In genomic region chr12:68733661-68734071, GRCh38 we compare ENCODE assay signal across 19 cellular contexts. TPM values are rescaled to one million over a fixed set of nuclear protein-coding genes. Genes with fewer than 3 reads are reported as not detected.
DNase-seq lines count a peak whose midpoint lies in the region; TF ChIP-seq lines count a peak whose summit lies in the region.
"Had no signal": no experiment of that assay in that cellular context is flagged by ENCODE, and none has a peak within 500 bp of the region (broad histone marks: within the 10 kb centered on the region; RNA-seq: fewer than 3 reads in every experiment).

No MANE protein-coding gene starts in this region.

- H3K4me1 Mint-ChIP-seq in CD4-positive, alpha-beta memory T cell, result no peaks in the 10 kb centered on the region
- H3K4me1 Mint-ChIP-seq: H9; natural killer cell; stimulated activated effector memory CD8-positive, alpha-beta T cell treated with anti-CD3 and anti-CD28 coated beads, Interleukin-12 subunit alpha, Interleukin-12 subunit beta, amount 100 ng/mL, for 72 hours had no signal

- H3K27me3 ChIP-seq in HUES48 (ENCODE audit: control insufficient read depth, insufficient read depth, low read length) (no peaks in the 10 kb centered on the region), brain microvascular endothelial cell (replicated peaks) (no peaks in the 10 kb centered on the region)
- H3K27me3 ChIP-seq in CD4-positive, alpha-beta memory T cell (ENCODE audit: insufficient read depth, low read length), result no peaks in the 10 kb centered on the region
- H3K27me3 ChIP-seq: left lung, right atrium auricular region had no signal

- POLR2A ChIA-PET in CD4-positive, alpha-beta memory T cell (lab: Charles Lee; ENCODE audit: partially characterized antibody), result no interaction called here

- H3K27me3 Mint-ChIP-seq in CD4-positive, alpha-beta memory T cell, result no peaks in the 10 kb centered on the region

- H3K9me3 ChIP-seq in HUES48 (ENCODE audit: control insufficient read depth, insufficient read depth, low read length), result no peaks in the 10 kb centered on the region
- no peaks in the 10 kb centered on the region for H3K9me3 ChIP-seq in mesodermal cell (ENCODE audit: control insufficient read depth, low read length)
- H3K9me3 ChIP-seq in CD4-positive, alpha-beta memory T cell (ENCODE audit: control insufficient read depth in 1 of 2, low read length in 2 of 2), result no peaks in the 10 kb centered on the region
- H3K9me3 ChIP-seq: left lung, right atrium auricular region had no signal

- H3K4me3 Mint-ChIP-seq in CD4-positive, alpha-beta memory T cell, result no peak overlapping the region
- H3K4me3 Mint-ChIP-seq: H9; natural killer cell; stimulated activated effector memory CD8-positive, alpha-beta T cell treated with anti-CD3 and anti-CD28 coated beads, Interleukin-12 subunit alpha, Interleukin-12 subunit beta, amount 100 ng/mL, for 72 hours had no signal

- 100% methylated on average over 3 to 4 of the region's 4 CpGs for WGBS in mesodermal cell (ENCODE audit: insufficient coverage in 2 of 2), 2 experiments

- H3K4me3 ChIP-seq in HUES48 (ENCODE audit: low read depth, low read length), result no peak overlapping the region
- no peak overlapping the region for H3K4me3 ChIP-seq in brain microvascular endothelial cell (ENCODE audit: low read depth, low read length)
- no peak overlapping the region for H3K4me3 ChIP-seq in mesodermal cell (ENCODE audit: extremely low read depth, insufficient read depth, low read length, poor library complexity, severe bottlenecking)
- no peak overlapping the region for H3K4me3 ChIP-seq in CD4-positive, alpha-beta memory T cell (ENCODE audit: low read length in 2 of 2)
- H3K4me3 ChIP-seq: left lung, right atrium auricular region had no signal

- intact Hi-C loops in CD4-positive, alpha-beta memory T cell (cut with micrococcal nuclease), result no loop called here

- CTCF ChIA-PET in CD4-positive, alpha-beta memory T cell (lab: Charles Lee; ENCODE audit: partially characterized antibody), result no interaction called here

- TF ChIP-seq CTCF in brain microvascular endothelial cell (IDR thresholded peaks at IDR 0.05; ENCODE audit: low read depth, low read length, missing control alignments), result no peak
- no peak for TF ChIP-seq CTCF in GM20000 (IDR thresholded peaks at IDR 0.05; ENCODE audit: extremely low read depth, missing control alignments)
- no peak for TF ChIP-seq CTCF in GM13977 (IDR thresholded peaks at IDR 0.05; ENCODE audit: extremely low read depth, insufficient read depth, missing control alignments)

- DNase-seq in Caki2 (ENCODE audit: low read depth) (peak; percentile 89), brain microvascular endothelial cell (peak; percentile 81), GM20000 (ENCODE audit: low spot score) (no peak), GM13977 (ENCODE audit: low spot score) (no peak)
- no peak for DNase-seq in CD4-positive, alpha-beta memory T cell
- DNase-seq: activated naive CD4-positive, alpha-beta T cell treated with Interleukin-2 at 50 U/mL for 16 hours; cerebellar nuclear complex; H9; left lung; MV-4-11; natural killer cell; NK-92 treated with Interleukin-12 subunit alpha and Interleukin-12 subunit beta, amount 100 ng/mL, for 24 hours; SIG-M5; stimulated activated CD4-positive, alpha-beta T cell treated with anti-CD3 and anti-CD28 coated beads, Interleukin-4, amount 100 ng/mL, for 4 hours had no signal

- peaks cover 23 to 47% of the 10 kb centered on the region in 2 donors for H3K36me3 Mint-ChIP-seq in CD4-positive, alpha-beta memory T cell

- H3K9me3 Mint-ChIP-seq in CD4-positive, alpha-beta memory T cell, result no peaks in the 10 kb centered on the region
- H3K9me3 Mint-ChIP-seq: H9; natural killer cell; stimulated activated effector memory CD8-positive, alpha-beta T cell treated with anti-CD3 and anti-CD28 coated beads, Interleukin-12 subunit alpha, Interleukin-12 subunit beta, amount 100 ng/mL, for 72 hours had no signal

- peak overlapping the region; percentile 9 for H3K27ac ChIP-seq in HUES48 (ENCODE audit: low read depth, low read length)
- H3K27ac ChIP-seq in brain microvascular endothelial cell, result peak overlapping the region; percentile 39
- peak overlapping the region; percentile 43 for H3K27ac ChIP-seq in mesodermal cell (ENCODE audit: low read depth, low read length, severe bottlenecking)
- no peak overlapping the region for H3K27ac ChIP-seq in CD4-positive, alpha-beta memory T cell (ENCODE audit: low read depth, low read length)
- H3K27ac ChIP-seq: HL-60, left lung, right atrium auricular region had no signal

- H3K4me1 ChIP-seq in HUES48 (ENCODE audit: control insufficient read depth, insufficient read depth, low read length) (no peaks in the 10 kb centered on the region), mesodermal cell (ENCODE audit: control insufficient read depth, insufficient read depth, low read length, poor library complexity, severe bottlenecking) (no peaks in the 10 kb centered on the region)
- H3K4me1 ChIP-seq in CD4-positive, alpha-beta memory T cell (ENCODE audit: insufficient read depth, low read length), result no peaks in the 10 kb centered on the region
- H3K4me1 ChIP-seq: left lung, right atrium auricular region had no signal

- peak overlapping the region in 1 of 7 donors; percentile 64 for H3K27ac Mint-ChIP-seq in CD4-positive, alpha-beta memory T cell
- H3K27ac Mint-ChIP-seq: H9; natural killer cell; stimulated activated effector memory CD8-positive, alpha-beta T cell treated with anti-CD3 and anti-CD28 coated beads, Interleukin-12 subunit alpha, Interleukin-12 subunit beta, amount 100 ng/mL, for 72 hours had no signal

- in situ Hi-C loops in Caki2 (cut with HindIII; ENCODE audit: low pct_unique_long_range_greater_than_20kb, low sequenced_read_pairs), result no loop called here
- in situ Hi-C loops in brain microvascular endothelial cell (cut with HindIII; ENCODE audit: low pct_ligation_motif_present, low sequenced_read_pairs), result no loop called here
- in situ Hi-C loops in GM13977 (cut with MboI; ENCODE audit: low pct_unique_long_range_greater_than_20kb, low sequenced_read_pairs, unreplicated experiment), result no loop called here

- H3K36me3 ChIP-seq in HUES48 (ENCODE audit: control insufficient read depth, insufficient read depth, low read length) (peaks cover 84% of the 10 kb centered on the region), brain microvascular endothelial cell (replicated peaks) (peaks cover 10% of the 10 kb centered on the region), mesodermal cell (ENCODE audit: control insufficient read depth, insufficient read depth, low read length) (peaks cover 92% of the 10 kb centered on the region)
- H3K36me3 ChIP-seq in CD4-positive, alpha-beta memory T cell (ENCODE audit: insufficient read depth, low read length), result peaks cover 37% of the 10 kb centered on the region

- no peak overlapping the region for H3K9ac ChIP-seq in HUES48 (ENCODE audit: low read depth, low read length)

RNA-seq across cellular contexts. Expression of gene SLC35E3, which starts 12.3 kb away (rescaled TPM):
- 8.3 and 17.5 TPM in 2 replicates for total RNA-seq in Caki2 (2014; rRNA removed; shearing (Covaris generic); ENCODE audit: low replicate concordance)
- polyA plus RNA-seq in mesodermal cell (2013, experiment 1 of 2), result 4.0 TPM
- 5.2 TPM for polyA plus RNA-seq in mesodermal cell (2013, experiment 2 of 2)
- total RNA-seq in CD4-positive, alpha-beta memory T cell, result 10 to 100 TPM in 1 of 2 experiments, 1 to 10 TPM in 1; 8.2 to 11.5 TPM
- polyA plus RNA-seq in CD4-positive, alpha-beta memory T cell, result 1 to 10 TPM; 6.1 to 7.7 TPM

RNA-seq across cellular contexts. Expression of gene NUP107, which starts 46.9 kb away (rescaled TPM):
- total RNA-seq in Caki2 (2014; rRNA removed; shearing (Covaris generic); ENCODE audit: low replicate concordance), result 93.5 and 111 TPM in 2 replicates
- 78.3 TPM for polyA plus RNA-seq in mesodermal cell (2013, experiment 1 of 2)
- polyA plus RNA-seq in mesodermal cell (2013, experiment 2 of 2), result 97.4 TPM
- 10 to 100 TPM; 68.9 to 70.7 TPM for total RNA-seq in CD4-positive, alpha-beta memory T cell
- 10 to 100 TPM; 25.9 to 39.8 TPM for polyA plus RNA-seq in CD4-positive, alpha-beta memory T cell

Comparison
In these comparisons a context has a peak if more than half of its experiments do, and no peak if none do; other contexts are left out.
1. DNase-seq: peak in Caki2 (single experiment) and brain microvascular endothelial cell (single experiment); none in CD4-positive, alpha-beta memory T cell (0 of 5), GM20000 (single experiment) and GM13977 (single experiment).